In the genomic region with DNA sequence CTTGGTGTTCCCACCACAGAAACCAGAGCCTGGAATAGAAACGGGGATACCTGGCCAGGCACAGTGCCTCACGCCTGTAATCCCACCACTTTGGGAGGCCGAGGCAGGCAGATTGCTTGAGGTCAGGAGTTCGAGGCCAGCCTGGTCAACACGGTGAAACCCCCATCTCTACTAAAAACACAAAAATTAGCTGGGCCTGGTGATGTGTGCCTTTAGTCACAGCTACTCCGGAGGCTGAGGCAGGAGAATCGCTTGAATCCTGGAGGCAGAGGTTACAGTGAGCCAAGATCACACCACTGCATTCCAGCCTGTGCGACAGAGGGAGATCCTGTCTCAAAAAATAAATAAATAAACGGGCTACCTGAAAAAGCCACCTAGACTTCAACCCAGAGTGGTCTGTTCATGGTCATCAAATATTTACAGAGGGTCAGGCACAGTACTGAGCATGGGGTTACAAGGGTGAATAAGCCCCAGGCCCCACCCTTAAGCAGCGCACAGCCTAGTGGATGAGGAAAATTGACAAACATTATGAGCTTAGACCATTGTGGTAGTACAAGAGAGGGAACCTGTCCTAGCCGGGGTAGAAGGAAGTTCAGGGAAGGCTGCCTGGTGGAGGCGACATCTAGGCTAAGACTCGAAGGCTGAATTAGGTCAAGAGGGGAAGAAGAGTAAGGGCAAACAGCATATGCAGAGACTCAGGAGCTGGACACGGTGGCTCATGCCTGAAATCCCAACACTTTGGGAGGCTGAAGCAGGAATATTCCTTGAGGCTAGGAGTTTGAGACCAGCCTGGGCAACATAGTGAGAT, we compare ENCODE assay signal across 20 cellular contexts.
"Had no signal": no experiment of that assay in that cellular context is flagged by ENCODE, and none has a peak within 500 bp of the region (broad histone marks: within the 10 kb centered on the region; RNA-seq: fewer than 3 reads in every experiment).

No MANE protein-coding gene starts in this region.

- DNase-seq: activated CD4-positive, alpha-beta T cell treated with anti-CD3 and anti-CD28 coated beads, Interleukin-2, amount 10 ng/mL, durations not matched to agents 7 days and 5 days; activated CD4-positive, CD25-positive, alpha-beta regulatory T cell; activated gamma-delta T cell treated with Interleukin-2 at 50 U/mL for 16 hours; activated naive CD8-positive, alpha-beta T cell treated with anti-CD3 and anti-CD28 coated beads, Interleukin-2, amount 10 ng/mL, durations not matched to agents 7 days and 5 days; anterior cingulate cortex; cerebellar nuclear complex; effector memory CD4-positive, alpha-beta T cell; foreskin keratinocyte; midbrain; naive B cell; nucleus accumbens; posterior cingulate gyrus; retina; stimulated activated CD4-positive, alpha-beta T cell treated with anti-CD3 and anti-CD28 coated beads, Interleukin-2, amount 100 ng/mL, for 48 hours; stimulated activated naive CD4-positive, alpha-beta T cell treated with Interleukin-2 at 50 U/mL for 16 hours; substantia nigra; transverse colon had no signal

- H3K27me3 ChIP-seq: breast epithelium, transverse colon had no signal

- H3K4me3 Mint-ChIP-seq: activated CD4-positive, alpha-beta T cell treated with anti-CD3 and anti-CD28 coated beads, Interleukin-2, amount 10 ng/mL, durations not matched to agents 7 days and 5 days; activated naive CD8-positive, alpha-beta T cell treated with anti-CD3 and anti-CD28 coated beads, Interleukin-2, amount 10 ng/mL, durations not matched to agents 7 days and 5 days; T-helper 2 cell treated with Interferon-gamma antibody and Interleukin-4, amounts not matched to agents 5 μg/mL and 100 μg/mL, for 36 hours had no signal

- H3K36me3 ChIP-seq: breast epithelium, transverse colon had no signal

- H3K27ac ChIP-seq: breast epithelium, foreskin keratinocyte, transverse colon had no signal

- H3K4me1 ChIP-seq: foreskin keratinocyte had no signal

- H3K27ac Mint-ChIP-seq: activated CD4-positive, alpha-beta T cell treated with anti-CD3 and anti-CD28 coated beads, Interleukin-2, amount 10 ng/mL, durations not matched to agents 7 days and 5 days; activated naive CD8-positive, alpha-beta T cell treated with anti-CD3 and anti-CD28 coated beads, Interleukin-2, amount 10 ng/mL, durations not matched to agents 7 days and 5 days; T-helper 2 cell treated with Interferon-gamma antibody and Interleukin-4, amounts not matched to agents 5 μg/mL and 100 μg/mL, for 36 hours had no signal

- ATAC-seq: foreskin keratinocyte had no signal

- H3K9me3 ChIP-seq: breast epithelium, transverse colon had no signal

- H3K4me3 ChIP-seq: breast epithelium, lung, transverse colon had no signal

- H3K36me3 Mint-ChIP-seq: activated naive CD8-positive, alpha-beta T cell treated with anti-CD3 and anti-CD28 coated beads, Interleukin-2, amount 10 ng/mL, durations not matched to agents 7 days and 5 days; naive B cell had no signal

- H3K4me1 Mint-ChIP-seq: activated naive CD8-positive, alpha-beta T cell treated with anti-CD3 and anti-CD28 coated beads, Interleukin-2, amount 10 ng/mL, durations not matched to agents 7 days and 5 days had no signal

- H3K9me3 Mint-ChIP-seq: activated CD4-positive, alpha-beta T cell treated with anti-CD3 and anti-CD28 coated beads, Interleukin-2, amount 10 ng/mL, durations not matched to agents 7 days and 5 days; activated naive CD8-positive, alpha-beta T cell treated with anti-CD3 and anti-CD28 coated beads, Interleukin-2, amount 10 ng/mL, durations not matched to agents 7 days and 5 days; naive B cell; T-helper 2 cell treated with Interferon-gamma antibody and Interleukin-4, amounts not matched to agents 5 μg/mL and 100 μg/mL, for 36 hours had no signal
